Comparison of ENCODE assay signal across 8 cellular contexts in the genomic region with DNA sequence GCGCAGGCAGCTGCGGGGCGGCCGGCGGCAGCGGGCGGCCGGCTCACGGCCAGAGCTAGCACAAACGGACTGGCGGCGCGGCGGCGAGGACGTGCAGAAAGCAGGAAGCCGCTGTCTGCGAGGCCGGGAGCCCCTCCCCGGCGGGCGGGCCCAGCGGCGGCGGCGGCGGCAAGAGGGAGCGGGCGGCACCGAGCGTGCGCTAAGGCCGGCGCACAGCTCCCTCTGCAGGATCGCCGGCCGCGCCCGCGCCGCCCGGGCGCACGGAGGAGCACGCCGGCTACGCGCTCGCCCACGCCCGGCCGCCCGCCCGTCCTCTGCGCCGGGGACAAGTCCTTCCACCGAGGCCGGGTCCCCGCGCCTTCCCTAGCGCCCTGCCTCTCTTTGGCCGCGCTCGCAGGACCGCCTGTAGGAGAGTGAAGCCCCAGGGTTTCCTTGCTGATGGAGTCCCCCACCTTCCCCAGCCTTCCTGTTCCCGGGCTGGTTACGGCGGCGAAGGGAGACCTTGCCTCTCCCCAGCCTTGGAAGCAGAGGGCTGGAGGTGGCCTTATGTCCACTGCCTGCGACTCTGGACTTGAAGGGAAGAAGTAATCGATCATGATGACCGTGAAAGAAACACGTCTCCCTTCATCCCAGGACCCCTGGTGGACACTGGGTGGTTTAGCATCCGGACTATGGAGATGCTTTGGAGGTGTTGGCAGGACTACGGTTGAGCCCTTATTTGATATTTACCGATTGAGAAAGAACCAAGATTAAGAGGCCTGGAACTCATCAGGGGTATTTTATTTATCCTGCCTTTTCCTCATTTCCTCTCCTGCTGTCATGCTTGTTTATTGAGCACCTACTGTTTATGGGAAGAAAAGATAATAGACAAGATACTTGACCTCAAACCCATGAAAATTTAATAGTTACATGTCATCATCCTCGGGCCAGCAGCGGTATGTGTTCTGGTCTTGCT. TPM values are rescaled to one million over a fixed set of nuclear protein-coding genes. Genes with fewer than 3 reads are reported as not detected.
DNase-seq lines count a peak whose midpoint lies in the region; ATAC-seq, FAIRE-seq and TF ChIP-seq lines count a peak whose summit lies in the region.

A gene (minus strand): TSS at position 102 of the 955 bp plus-strand sequence. CDS start 191 bp downstream, outside the sequence.

- peak; percentile 82 for TF ChIP-seq CTCF in astrocyte (IDR thresholded peaks at IDR 0.05; ENCODE audit: insufficient read depth, low read depth, low read length)

- peak; percentile 81 for TF ChIP-seq POLR2A in GM18505 (IDR thresholded peaks at IDR 0.05; ENCODE audit: borderline replicate concordance, extremely low read depth, insufficient read depth, insufficient read length)

- peak within 1 kb of the TSS; percentile 69 for H3K27ac ChIP-seq in astrocyte (ENCODE audit: low read depth, low read length)

- peaks cover 9% of the 10 kb centered on the region for H3K4me1 ChIP-seq in astrocyte (ENCODE audit: insufficient read depth, low read length)

- H3K4me2 ChIP-seq in astrocyte (ENCODE audit: low read length): peak within 1 kb of the TSS; percentile 95

- H3K4me3 ChIP-seq in astrocyte (ENCODE audit: insufficient read depth, low read depth, low read length): peak within 1 kb of the TSS; percentile 92

- peak within 1 kb of the TSS; percentile 90 for H3K4me3 Mint-ChIP-seq in astrocyte (ENCODE audit: unreplicated experiment)

- peaks cover 3% of the 10 kb centered on the region for H3K27me3 Mint-ChIP-seq in astrocyte (ENCODE audit: low read depth, unreplicated experiment)

- no peaks in the 10 kb centered on the region for H3K9me3 ChIP-seq in astrocyte (ENCODE audit: insufficient read depth, low read depth, low read length)

- peak within 1 kb of the TSS; percentile 99 for H2AFZ ChIP-seq in astrocyte (ENCODE audit: low read depth, low read length)

- no peaks in the 10 kb centered on the region for H3K9me3 Mint-ChIP-seq in astrocyte (ENCODE audit: unreplicated experiment)

- peak; percentile 94 for ATAC-seq in GM18505 (IDR thresholded peaks at IDR 0.05; ENCODE audit: unreplicated experiment)
- peak; percentile 95 for ATAC-seq in HG02885 (IDR thresholded peaks at IDR 0.05; ENCODE audit: poor library complexity, unreplicated experiment)

- H3K36me3 Mint-ChIP-seq in astrocyte (ENCODE audit: low read depth, unreplicated experiment): peaks cover 2% of the 10 kb centered on the region

- H4K20me1 ChIP-seq in astrocyte (ENCODE audit: insufficient read depth, low read length): peaks cover 39% of the 10 kb centered on the region

- H3K79me2 ChIP-seq in astrocyte (ENCODE audit: insufficient read depth, low read length): peaks cover 45% of the 10 kb centered on the region

- DNase-seq in NCI-H146 treated with DMSO at 0.1 percent for 48 hours (lab: John Stamatoyannopoulos, UW; ENCODE audit: unreplicated experiment) (peak; percentile 81), T-helper 22 cell (ENCODE audit: low read depth) (peak; percentile 62), astrocyte (ENCODE audit: low read depth) (peak; percentile 68), hepatic stellate cell (ENCODE audit: low spot score) (peak; percentile 80), retina (peak; percentile 92), OCI-M2 (lab: John Stamatoyannopoulos, UW; ENCODE audit: unreplicated experiment) (no peak)

- H3K27ac Mint-ChIP-seq in astrocyte (ENCODE audit: unreplicated experiment): peak within 1 kb of the TSS; percentile 88

- H3K36me3 ChIP-seq in astrocyte (ENCODE audit: insufficient read depth, low read length): no peaks in the 10 kb centered on the region

- peak; percentile 80 for FAIRE-seq in astrocyte (lab: Jason Lieb, UNC)

- H3K4me1 Mint-ChIP-seq in astrocyte (ENCODE audit: low read depth, unreplicated experiment): peaks cover 9% of the 10 kb centered on the region

- peak within 1 kb of the TSS; percentile 86 for H3K9ac ChIP-seq in astrocyte (ENCODE audit: low read length)

- no peaks in the 10 kb centered on the region for H3K27me3 ChIP-seq in astrocyte (ENCODE audit: insufficient read depth, low read length)

RNA-seq across cellular contexts. Expression of the gene that starts here (rescaled TPM):
- total RNA-seq in astrocyte: 55.4 and 56.0 TPM in 2 replicates
